ENCODE assay signal across 23 cellular contexts in genomic region chr10:51748959-51749358, GRCh38.
"Had no signal": no experiment of that assay in that cellular context is flagged by ENCODE, and none has a peak within 500 bp of the region (broad histone marks: within the 10 kb centered on the region; RNA-seq: fewer than 3 reads in every experiment).

No MANE protein-coding gene starts in this region.

- H3K4me3 ChIP-seq: Peyer's patch, SJSA1 had no signal

- H3K27me3 Mint-ChIP-seq: activated naive CD8-positive, alpha-beta T cell treated with anti-CD3 and anti-CD28 coated beads, Interleukin-2, amount 10 ng/mL, durations not matched to agents 7 days and 5 days; brain; T-helper 17 cell had no signal

- H3K36me3 ChIP-seq: Peyer's patch, SJSA1 had no signal

- H3K4me1 Mint-ChIP-seq: activated CD4-positive, alpha-beta T cell treated with anti-CD3 and anti-CD28 coated beads, Interleukin-2, amount 10 ng/mL, durations not matched to agents 24 days and 14 days; activated naive CD8-positive, alpha-beta T cell treated with anti-CD3 and anti-CD28 coated beads, Interleukin-2, amount 10 ng/mL, durations not matched to agents 7 days and 5 days had no signal

- H3K27me3 ChIP-seq: Peyer's patch, SJSA1 had no signal

- H3K36me3 Mint-ChIP-seq: activated naive CD8-positive, alpha-beta T cell treated with anti-CD3 and anti-CD28 coated beads, Interleukin-2, amount 10 ng/mL, durations not matched to agents 7 days and 5 days; brain; WTC11 had no signal

- ATAC-seq: activated T-cell treated with anti-CD3 and anti-CD28 coated beads, Interleukin-2, amount 50 U/mL, for 72 hours; T-helper 17 cell; WTC11 had no signal

- DNase-seq: activated CD4-positive, alpha-beta T cell treated with anti-CD3 and anti-CD28 coated beads, Interleukin-2, amount 10 ng/mL, durations not matched to agents 24 days and 14 days; activated CD4-positive, alpha-beta T cell treated with anti-CD3 and anti-CD28 coated beads, Interleukin-2, amount 50 U/mL, for 48 hours; activated CD4-positive, CD25-positive, alpha-beta regulatory T cell treated with anti-CD3 and anti-CD28 coated beads, Interleukin-2, amount 50 U/mL, for 72 hours; activated naive CD4-positive, alpha-beta T cell treated with anti-CD3 and anti-CD28 coated beads, Interleukin-2, amount 50 U/mL, for 16 hours; activated naive CD8-positive, alpha-beta T cell treated with anti-CD3 and anti-CD28 coated beads, Interleukin-2, amount 10 ng/mL, durations not matched to agents 7 days and 5 days; activated T-cell treated with anti-CD3 and anti-CD28 coated beads for 4 hours; activated T-cell treated with anti-CD3 and anti-CD28 coated beads, Interleukin-2, amount 50 U/mL, for 72 hours; amniotic stem cell; KG1; NCI-H1048; NCI-H146; NCI-H187 treated with DMSO at 0.1 percent for 48 hours; NCI-H2081 treated with DMSO at 0.1 percent for 48 hours; NCI-H446; NCI-H524; Peyer's patch; SHP77; T-helper 17 cell; T-helper 9 cell had no signal

- H3K9me3 ChIP-seq: Peyer's patch, SJSA1 had no signal

- H3K27ac Mint-ChIP-seq: activated CD4-positive, alpha-beta T cell treated with anti-CD3 and anti-CD28 coated beads, Interleukin-2, amount 10 ng/mL, durations not matched to agents 24 days and 14 days; activated naive CD8-positive, alpha-beta T cell treated with anti-CD3 and anti-CD28 coated beads, Interleukin-2, amount 10 ng/mL, durations not matched to agents 7 days and 5 days; activated T-cell treated with anti-CD3 and anti-CD28 coated beads, Interleukin-2, amount 50 U/mL, for 72 hours; activated T-helper 2 cell treated with anti-CD3 and anti-CD28 coated beads, Interferon-gamma antibody, Interleukin-2, Interleukin-4, amounts not matched to agents 10 μg/mL and 5 μg/mL and 100 μg/mL, durations not matched to agents 14 hours and 24 hours and 36 hours; brain; T-helper 17 cell; WTC11 had no signal

- H3K27ac ChIP-seq: Peyer's patch, SJSA1 had no signal

- H3K4me3 Mint-ChIP-seq: activated CD4-positive, alpha-beta T cell treated with anti-CD3 and anti-CD28 coated beads, Interleukin-2, amount 10 ng/mL, durations not matched to agents 24 days and 14 days; activated naive CD8-positive, alpha-beta T cell treated with anti-CD3 and anti-CD28 coated beads, Interleukin-2, amount 10 ng/mL, durations not matched to agents 7 days and 5 days; activated T-cell treated with anti-CD3 and anti-CD28 coated beads, Interleukin-2, amount 50 U/mL, for 72 hours; brain; T-helper 17 cell; WTC11 had no signal

- H3K4me1 ChIP-seq: Peyer's patch, SJSA1 had no signal

- H3K9me3 Mint-ChIP-seq: activated CD4-positive, alpha-beta T cell treated with anti-CD3 and anti-CD28 coated beads, Interleukin-2, amount 10 ng/mL, durations not matched to agents 24 days and 14 days; activated naive CD8-positive, alpha-beta T cell treated with anti-CD3 and anti-CD28 coated beads, Interleukin-2, amount 10 ng/mL, durations not matched to agents 7 days and 5 days; activated T-cell treated with anti-CD3 and anti-CD28 coated beads, Interleukin-2, amount 50 U/mL, for 72 hours; activated T-helper 2 cell treated with anti-CD3 and anti-CD28 coated beads, Interferon-gamma antibody, Interleukin-2, Interleukin-4, amounts not matched to agents 10 μg/mL and 5 μg/mL and 100 μg/mL, durations not matched to agents 14 hours and 24 hours and 36 hours; WTC11 had no signal
